ENCODE assay signal across 30 cellular contexts in the genomic region with DNA sequence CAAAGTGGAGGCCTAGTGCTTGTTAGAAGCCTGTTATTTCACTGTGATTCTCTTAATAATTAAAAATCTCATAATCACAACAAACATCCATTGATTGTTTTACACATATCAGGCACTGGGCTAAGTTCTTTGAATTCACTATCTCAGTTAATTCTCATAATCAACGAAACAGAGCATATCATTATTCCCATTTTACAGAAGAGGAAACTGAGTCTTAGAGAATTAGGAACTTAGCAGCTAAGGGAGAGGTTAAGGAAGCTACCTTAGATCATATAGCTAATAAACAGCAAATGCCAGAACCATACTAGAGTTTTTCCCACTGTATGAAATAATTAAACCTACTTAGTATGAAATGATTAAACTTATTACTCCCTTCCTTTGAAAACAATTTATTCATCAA.
"Had no signal": no experiment of that assay in that cellular context is flagged by ENCODE, and none has a peak within 500 bp of the region (broad histone marks: within the 10 kb centered on the region; RNA-seq: fewer than 3 reads in every experiment).

No MANE protein-coding gene starts in this region.

- DNase-seq: naive thymus-derived CD8-positive, alpha-beta T cell; nephron progenitor cell; nucleus accumbens; pancreas; psoas muscle; right cardiac atrium; spleen; stimulated activated CD4-positive, alpha-beta T cell treated with anti-CD3 and anti-CD28 coated beads, Interleukin-12 subunit alpha, Interleukin-12 subunit beta, amount 100 ng/mL, for 4 hours; stimulated activated CD4-positive, alpha-beta T cell treated with anti-CD3 and anti-CD28 coated beads, Interleukin-1b, Interleukin-23, amount 100 ng/mL, for 48 hours; stimulated activated CD4-positive, alpha-beta T cell treated with anti-CD3 and anti-CD28 coated beads, Interleukin-4, amount 100 ng/mL, for 1 hour; stimulated activated CD4-positive, alpha-beta T cell treated with anti-CD3 and anti-CD28 coated beads, Interleukin-4, amount 100 ng/mL, for 4 hours; stimulated activated CD8-positive, alpha-beta memory T cell treated with anti-CD3 and anti-CD28 coated beads, Interleukin-4, amount 100 ng/mL, for 48 hours; stimulated activated naive CD4-positive, alpha-beta T cell; stimulated activated naive CD8-positive, alpha-beta T cell treated with anti-CD3 and anti-CD28 coated beads, Interleukin-15, amount 100 ng/mL, for 72 hours; stimulated activated naive CD8-positive, alpha-beta T cell treated with anti-CD3 and anti-CD28 coated beads, Interleukin-15, Interleukin-2, amounts not matched to agents 100 U/mL and 50 U/mL, for 24 hours; substantia nigra; testis; tibial artery; transverse colon; upper lobe of right lung; uterus had no signal

- H3K27ac Mint-ChIP-seq: naive thymus-derived CD8-positive, alpha-beta T cell; natural killer cell treated with Interleukin-12 subunit alpha and Interleukin-12 subunit beta and Interleukin-15 and Interleukin-18, amount 100 ng/mL, for 72 hours; nephron progenitor cell; stimulated activated memory B cell treated with anti-CD40 and anti-IgM and Interleukin-4, amounts not matched to agents 10 μg/mL and 1 μg/mL and 100 μg/mL, for 72 hours; stimulated activated naive CD8-positive, alpha-beta T cell treated with anti-CD3 and anti-CD28 coated beads, Interleukin-15, amount 100 ng/mL, for 72 hours; type B pancreatic cell had no signal

- H3K4me3 ChIP-seq: pancreas, psoas muscle, skin epidermis, smooth muscle cell, spleen, suprapubic skin, testis, tibial artery, transverse colon, upper lobe of right lung, uterus had no signal

- H3K4me2 ChIP-seq: smooth muscle cell had no signal

- H3K27ac ChIP-seq: neutrophil, pancreas, psoas muscle, skin epidermis, spleen, suprapubic skin, testis, tibial artery, transverse colon, upper lobe of right lung, uterus had no signal

- ATAC-seq: naive thymus-derived CD8-positive, alpha-beta T cell; natural killer cell treated with Interleukin-12 subunit alpha and Interleukin-12 subunit beta and Interleukin-15 and Interleukin-18, amount 100 ng/mL, for 72 hours; pancreas; psoas muscle; right cardiac atrium; sciatic nerve; stimulated activated memory B cell treated with anti-CD40 and anti-IgM and Interleukin-4, amounts not matched to agents 10 μg/mL and 1 μg/mL and 100 μg/mL, for 72 hours; stimulated activated naive CD8-positive, alpha-beta T cell treated with anti-CD3 and anti-CD28 coated beads, Interleukin-15, amount 100 ng/mL, for 72 hours; stimulated activated naive CD8-positive, alpha-beta T cell treated with anti-CD3 and anti-CD28 coated beads, Interleukin-15, Interleukin-2, amounts not matched to agents 100 U/mL and 50 U/mL, for 24 hours; upper lobe of right lung had no signal

- FAIRE-seq: pancreas had no signal

- H3K4me1 ChIP-seq: uterus had no signal

- H3K27me3 Mint-ChIP-seq: naive thymus-derived CD8-positive, alpha-beta T cell; natural killer cell treated with Interleukin-12 subunit alpha and Interleukin-12 subunit beta and Interleukin-15 and Interleukin-18, amount 100 ng/mL, for 72 hours; stimulated activated memory B cell treated with anti-CD40 and anti-IgM and Interleukin-4, amounts not matched to agents 10 μg/mL and 1 μg/mL and 100 μg/mL, for 72 hours; stimulated activated naive CD8-positive, alpha-beta T cell treated with anti-CD3 and anti-CD28 coated beads, Interleukin-15, amount 100 ng/mL, for 72 hours; type B pancreatic cell had no signal

- H3K36me3 ChIP-seq: neutrophil, pancreas, suprapubic skin, tibial artery, transverse colon, uterus had no signal

- H3K9me3 ChIP-seq: neutrophil, pancreas, psoas muscle, spleen, suprapubic skin, testis, tibial artery, transverse colon, upper lobe of right lung, uterus had no signal

- H3K36me3 Mint-ChIP-seq: natural killer cell treated with Interleukin-12 subunit alpha and Interleukin-12 subunit beta and Interleukin-15 and Interleukin-18, amount 100 ng/mL, for 72 hours had no signal

- H3K27me3 ChIP-seq: neutrophil, pancreas, spleen, suprapubic skin, testis, tibial artery, transverse colon, upper lobe of right lung, uterus had no signal

- H3K9me3 Mint-ChIP-seq: naive thymus-derived CD8-positive, alpha-beta T cell; natural killer cell treated with Interleukin-12 subunit alpha and Interleukin-12 subunit beta and Interleukin-15 and Interleukin-18, amount 100 ng/mL, for 72 hours; neural crest cell; stimulated activated memory B cell treated with anti-CD40 and anti-IgM and Interleukin-4, amounts not matched to agents 10 μg/mL and 1 μg/mL and 100 μg/mL, for 72 hours; stimulated activated naive CD8-positive, alpha-beta T cell treated with anti-CD3 and anti-CD28 coated beads, Interleukin-15, amount 100 ng/mL, for 72 hours; type B pancreatic cell had no signal

- H3K4me3 Mint-ChIP-seq: naive thymus-derived CD8-positive, alpha-beta T cell; natural killer cell treated with Interleukin-12 subunit alpha and Interleukin-12 subunit beta and Interleukin-15 and Interleukin-18, amount 100 ng/mL, for 72 hours; nephron progenitor cell; neural crest cell; stimulated activated memory B cell treated with anti-CD40 and anti-IgM and Interleukin-4, amounts not matched to agents 10 μg/mL and 1 μg/mL and 100 μg/mL, for 72 hours; stimulated activated naive CD8-positive, alpha-beta T cell treated with anti-CD3 and anti-CD28 coated beads, Interleukin-15, amount 100 ng/mL, for 72 hours had no signal
